ENCODE assay signal across 8 cellular contexts in the genomic region with DNA sequence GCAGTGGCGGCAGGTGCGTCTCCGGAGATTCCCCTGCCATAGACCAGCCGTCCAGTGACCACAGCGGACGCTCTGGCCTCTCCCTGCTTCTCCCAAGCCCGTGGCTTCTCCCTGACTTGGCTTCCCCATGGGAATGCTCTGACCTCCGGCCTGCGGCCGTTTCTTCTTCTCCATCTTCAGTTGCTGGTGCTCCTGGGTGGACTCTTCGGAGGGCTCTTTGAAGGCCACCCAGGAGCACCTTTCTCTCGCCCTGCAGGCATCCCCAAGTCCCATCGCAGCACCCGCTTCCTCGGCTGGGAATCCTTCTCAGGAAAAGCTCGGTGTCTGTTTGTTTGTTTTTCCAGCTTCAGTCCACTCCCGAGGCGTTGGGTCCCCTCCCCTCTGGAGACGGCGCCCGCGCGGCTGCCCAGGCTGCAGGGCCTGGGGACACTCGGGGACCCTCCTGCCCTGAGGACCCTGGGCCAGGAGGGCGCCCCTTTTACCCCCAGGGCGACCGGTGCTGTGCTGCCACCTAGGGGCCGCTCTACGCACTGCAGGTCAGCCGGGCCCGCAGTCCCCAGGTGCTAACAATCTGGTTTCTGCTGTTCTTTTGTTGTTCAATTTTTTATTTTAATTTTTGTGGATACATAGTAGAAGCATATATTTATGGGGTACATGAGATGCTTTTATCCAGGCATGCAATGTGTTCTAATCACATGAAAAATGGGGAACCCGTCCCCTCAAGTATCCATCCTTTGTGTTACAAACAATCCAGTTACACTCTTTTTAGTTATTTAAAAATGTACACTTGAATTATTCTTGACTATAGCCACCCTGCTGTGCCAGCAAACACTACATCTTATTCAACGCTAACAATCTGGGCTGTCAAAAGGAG.
A peak's percentile ranks its signal among the peaks of the same experiment; 100 is the strongest.
DNase-seq lines count a peak whose midpoint lies in the region; ATAC-seq and TF ChIP-seq lines count a peak whose summit lies in the region.

No MANE protein-coding gene starts in this region.

- no peaks in the 10 kb centered on the region for H3K4me1 Mint-ChIP-seq in Calu3 (ENCODE audit: low read depth, unreplicated experiment)
- H3K4me1 Mint-ChIP-seq in activated T-cell treated with anti-CD3 and anti-CD28 coated beads, Interleukin-2, amount 50 U/mL, for 72 hours (ENCODE audit: low read depth), result no peaks in the 10 kb centered on the region

- H3K36me3 ChIP-seq in left lung, result no peaks in the 10 kb centered on the region

- DNase-seq in Calu3 (no peak), left lung (peak in 1 of 2 donors; percentile 80), NCI-H524 treated with DMSO at 0.1 percent for 48 hours (lab: John Stamatoyannopoulos, UW) (no peak), dermis blood vessel endothelial cell (no peak)
- peak; percentile 7 to 17 for DNase-seq in activated T-cell treated with anti-CD3 and anti-CD28 coated beads, Interleukin-2, amount 50 U/mL, for 72 hours

- peaks cover 17% of the 10 kb centered on the region for H3K9me3 Mint-ChIP-seq in Calu3 (ENCODE audit: low read depth, unreplicated experiment)
- H3K9me3 Mint-ChIP-seq in activated T-cell treated with anti-CD3 and anti-CD28 coated beads, Interleukin-2, amount 50 U/mL, for 72 hours, result no peaks in the 10 kb centered on the region

- no peaks in the 10 kb centered on the region for H3K27me3 Mint-ChIP-seq in Calu3 (ENCODE audit: unreplicated experiment)
- H3K27me3 Mint-ChIP-seq in activated T-cell treated with anti-CD3 and anti-CD28 coated beads, Interleukin-2, amount 50 U/mL, for 72 hours (ENCODE audit: low read depth), result no peaks in the 10 kb centered on the region

- H3K9me3 ChIP-seq in left lung, result no peaks in the 10 kb centered on the region

- intact Hi-C loops in Calu3 (cut with micrococcal nuclease; ENCODE audit: unreplicated experiment) (no loop called here), left lung (cut with DNase I) (no loop called here)

- no peak overlapping the region for H3K27ac Mint-ChIP-seq in Calu3 (ENCODE audit: unreplicated experiment)
- no peak overlapping the region for H3K27ac Mint-ChIP-seq in activated T-cell treated with anti-CD3 and anti-CD28 coated beads, Interleukin-2, amount 50 U/mL, for 72 hours

- peaks cover 0 to 11% of the 10 kb centered on the region in 2 donors for H3K27me3 ChIP-seq in left lung

- H3K4me1 ChIP-seq in left lung, result no peaks in the 10 kb centered on the region

- ATAC-seq in GM21423 (IDR thresholded peaks at IDR 0.05; ENCODE audit: unreplicated experiment) (peak; percentile 62), left lung (peak; percentile 79), GM21619 (IDR thresholded peaks at IDR 0.05; ENCODE audit: unreplicated experiment) (no peak), HG03439 (IDR thresholded peaks at IDR 0.05; ENCODE audit: unreplicated experiment) (no peak)
- ATAC-seq in activated T-cell treated with anti-CD3 and anti-CD28 coated beads, Interleukin-2, amount 50 U/mL, for 72 hours (replicated peaks in 1 of 2), result no peak

- no peak overlapping the region for H3K27ac ChIP-seq in left lung

- H3K4me3 ChIP-seq in left lung, result no peak overlapping the region

- H3K36me3 Mint-ChIP-seq in Calu3 (ENCODE audit: insufficient read depth, unreplicated experiment), result no peaks in the 10 kb centered on the region
- H3K36me3 Mint-ChIP-seq in activated T-cell treated with anti-CD3 and anti-CD28 coated beads, Interleukin-2, amount 50 U/mL, for 72 hours (ENCODE audit: insufficient read depth in 2 of 2), result no peaks in the 10 kb centered on the region

- BruUV-seq in Calu3 (replicated peaks; lab: Mats Ljungman, UMichigan), result no TSS peak

- CTCF ChIA-PET in Calu3 (lab: Charles Lee), result no interaction called here

- no peak overlapping the region for H3K4me3 Mint-ChIP-seq in Calu3 (ENCODE audit: low read depth, unreplicated experiment)
- no peak overlapping the region for H3K4me3 Mint-ChIP-seq in activated T-cell treated with anti-CD3 and anti-CD28 coated beads, Interleukin-2, amount 50 U/mL, for 72 hours

- TF ChIP-seq CTCF in Calu3 (IDR thresholded peaks at IDR 0.05; ENCODE audit: unreplicated experiment) (peak; percentile 28), left lung (IDR thresholded peaks at IDR 0.05) (peak; percentile 76 to 85)

Comparison
In these comparisons a context has a peak if more than half of its experiments do, and no peak if none do; other contexts are left out.
1. DNase-seq: peak in activated T-cell treated with anti-CD3 and anti-CD28 coated beads, Interleukin-2, amount 50 U/mL, for 72 hours (2 of 2); none in Calu3 (single experiment), NCI-H524 treated with DMSO at 0.1 percent for 48 hours (single experiment) and dermis blood vessel endothelial cell (single experiment).
2. ATAC-seq: peak in GM21423 (single experiment) and left lung (single experiment); none in activated T-cell treated with anti-CD3 and anti-CD28 coated beads, Interleukin-2, amount 50 U/mL, for 72 hours (0 of 2), GM21619 (single experiment) and HG03439 (single experiment).